ENCODE assay signal across 17 cellular contexts in the genomic region with DNA sequence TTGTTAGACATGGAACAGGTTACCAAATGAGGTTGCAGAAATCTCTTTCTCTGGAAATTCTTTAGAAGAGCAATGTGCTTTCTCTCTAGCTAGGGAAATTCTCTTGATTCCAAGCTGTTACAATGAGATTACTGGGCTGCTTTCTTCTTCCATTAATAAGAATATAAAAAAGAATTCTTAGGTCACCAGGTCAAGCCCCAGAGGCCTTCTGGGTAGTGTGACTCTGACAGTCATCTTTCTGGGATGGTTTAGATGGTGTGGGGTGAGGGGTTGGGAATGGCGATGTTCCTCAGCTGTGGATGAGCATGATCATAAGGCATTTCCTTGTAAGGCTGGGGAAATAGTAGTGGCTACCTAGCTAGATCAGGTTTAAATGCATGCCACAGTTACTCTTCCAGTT.
"Had no signal": no experiment of that assay in that cellular context is flagged by ENCODE, and none has a peak within 500 bp of the region (broad histone marks: within the 10 kb centered on the region; RNA-seq: fewer than 3 reads in every experiment).

No MANE protein-coding gene starts in this region.

- H3K27ac Mint-ChIP-seq: activated naive CD8-positive, alpha-beta T cell treated with anti-CD3 and anti-CD28 coated beads, Interleukin-2, amount 10 ng/mL, durations not matched to agents 7 days and 5 days had no signal

- H3K4me3 ChIP-seq: gastroesophageal sphincter, heart right ventricle, mucosa of descending colon, tibial artery had no signal

- H3K36me3 ChIP-seq: gastroesophageal sphincter, heart right ventricle, tibial artery had no signal

- H3K9me3 Mint-ChIP-seq: activated T-cell treated with anti-CD3 and anti-CD28 coated beads, Interleukin-2, amount 50 U/mL, for 4 hours; effector memory CD8-positive, alpha-beta T cell had no signal

- H3K4me1 ChIP-seq: gastroesophageal sphincter, tibial artery had no signal

- H3K27me3 Mint-ChIP-seq: activated naive CD8-positive, alpha-beta T cell treated with anti-CD3 and anti-CD28 coated beads, Interleukin-2, amount 10 ng/mL, durations not matched to agents 7 days and 5 days; effector memory CD8-positive, alpha-beta T cell; naive thymus-derived CD8-positive, alpha-beta T cell had no signal

- DNase-seq: activated CD4-positive, alpha-beta T cell treated with anti-CD3 and anti-CD28 coated beads, Interleukin-2, amount 50 U/mL, for 4 hours; activated gamma-delta T cell treated with Interleukin-2 at 50 U/mL for 16 hours; activated naive CD8-positive, alpha-beta T cell treated with anti-CD3 and anti-CD28 coated beads, Interleukin-2, amount 10 ng/mL, durations not matched to agents 7 days and 5 days; activated T-cell treated with anti-CD3 and anti-CD28 coated beads, Interleukin-2, amount 50 U/mL, for 4 hours; anterior cingulate cortex; effector memory CD8-positive, alpha-beta T cell; heart right ventricle; islet precursor cell; mucosa of descending colon; naive thymus-derived CD8-positive, alpha-beta T cell; retina; stimulated activated CD4-positive, alpha-beta T cell treated with anti-CD3 and anti-CD28 coated beads, Interleukin-12 subunit alpha, Interleukin-12 subunit beta, amount 100 ng/mL, for 4 hours; stimulated activated CD4-positive, alpha-beta T cell treated with anti-CD3 and anti-CD28 coated beads, Interleukin-2, amount 100 ng/mL, for 24 hours; T-helper 9 cell; tibial artery had no signal

- ATAC-seq: effector memory CD8-positive, alpha-beta T cell; gastroesophageal sphincter; heart right ventricle; left lobe of liver; mucosa of descending colon; naive thymus-derived CD8-positive, alpha-beta T cell had no signal

- H3K9me3 ChIP-seq: gastroesophageal sphincter, heart right ventricle, mucosa of descending colon, tibial artery had no signal

- H3K27ac ChIP-seq: gastroesophageal sphincter, heart right ventricle, tibial artery had no signal

- H3K4me3 Mint-ChIP-seq: activated naive CD8-positive, alpha-beta T cell treated with anti-CD3 and anti-CD28 coated beads, Interleukin-2, amount 10 ng/mL, durations not matched to agents 7 days and 5 days; activated T-cell treated with anti-CD3 and anti-CD28 coated beads, Interleukin-2, amount 50 U/mL, for 4 hours; effector memory CD8-positive, alpha-beta T cell; naive thymus-derived CD8-positive, alpha-beta T cell had no signal

- H3K27me3 ChIP-seq: gastroesophageal sphincter, heart right ventricle, tibial artery had no signal
